ENCODE assay signal across 1 cellular context in genomic region chr6:26224940-26225847, GRCh38.
A peak's percentile ranks its signal among the peaks of the same experiment; 100 is the strongest.
TF ChIP-seq lines count a peak whose summit lies in the region.

No MANE protein-coding gene starts in this region.

TF ChIP-seq in WTC11, 78 proteins besides CTCF, POLR2A, EP300 and RAD21 (continued from another document and continues in another):
- TF ChIP-seq ZMAT4 (CRISPR knock-in tag; IDR thresholded peaks at IDR 0.05), result no peak; the same call in 1 of the 2 replicates
- no peak for TF ChIP-seq ZNF317 (CRISPR knock-in tag; IDR thresholded peaks at IDR 0.05; ENCODE audit: borderline replicate concordance, low read depth)
- TF ChIP-seq ZSCAN18 (CRISPR knock-in tag; IDR thresholded peaks at IDR 0.05), result no peak
- no peak for TF ChIP-seq ZNF423 (CRISPR knock-in tag; IDR thresholded peaks at IDR 0.05)
- TF ChIP-seq MYBL2 (CRISPR knock-in tag; IDR thresholded peaks at IDR 0.05), result peak; percentile 94
- no peak for TF ChIP-seq NR1H2 (CRISPR knock-in tag; IDR thresholded peaks at IDR 0.05)
- no peak for TF ChIP-seq ATF2 (CRISPR knock-in tag; IDR thresholded peaks at IDR 0.05; ENCODE audit: borderline replicate concordance, low read depth)
- TF ChIP-seq NFATC4 (CRISPR knock-in tag; IDR thresholded peaks at IDR 0.05), result peak; percentile 75
- peak; percentile 90 for TF ChIP-seq AR (CRISPR knock-in tag; IDR thresholded peaks at IDR 0.05)
- peak; percentile 87 for TF ChIP-seq ZNF532 (CRISPR knock-in tag; IDR thresholded peaks at IDR 0.05; ENCODE audit: borderline replicate concordance)
- peak; percentile 35; the same call in 1 of the 2 replicates for TF ChIP-seq ZNF263 (CRISPR knock-in tag; IDR thresholded peaks at IDR 0.05; ENCODE audit: low read depth)
- no peak for TF ChIP-seq USF2 (CRISPR knock-in tag; IDR thresholded peaks at IDR 0.05)
- TF ChIP-seq FOXP4 (CRISPR knock-in tag; IDR thresholded peaks at IDR 0.05), result peak; percentile 83
- TF ChIP-seq CBFB (CRISPR knock-in tag; IDR thresholded peaks at IDR 0.05; ENCODE audit: low read depth), result no peak
- no peak for TF ChIP-seq NR3C1 (CRISPR knock-in tag; conservative IDR thresholded peaks at IDR 0.05; ENCODE audit: low read depth)
- TF ChIP-seq ETV6 (CRISPR knock-in tag; IDR thresholded peaks at IDR 0.05), result peak; percentile 82
- 0 out of 2 replicates have a peak, but pooled peaks have one; percentile 43 for TF ChIP-seq NR2C2 (CRISPR knock-in tag; IDR thresholded peaks at IDR 0.05)
- TF ChIP-seq PRRX2 (CRISPR knock-in tag; IDR thresholded peaks at IDR 0.05), result no peak
- peak; percentile 72; the same call in 1 of the 2 replicates for TF ChIP-seq RELA (CRISPR knock-in tag; IDR thresholded peaks at IDR 0.05; ENCODE audit: borderline replicate concordance)
- TF ChIP-seq ESRRA (CRISPR knock-in tag; IDR thresholded peaks at IDR 0.05; ENCODE audit: borderline replicate concordance), result peak; percentile 42; the same call in 1 of the 2 replicates
- TF ChIP-seq MLX (CRISPR knock-in tag; IDR thresholded peaks at IDR 0.05), result no peak
- TF ChIP-seq PRDM15 (CRISPR knock-in tag; IDR thresholded peaks at IDR 0.05), result no peak
- TF ChIP-seq NFYB (CRISPR knock-in tag; conservative IDR thresholded peaks at IDR 0.05; ENCODE audit: low read depth), result peak; percentile 58
- TF ChIP-seq ZNF232 (CRISPR knock-in tag; IDR thresholded peaks at IDR 0.05), result 0 out of 2 replicates have a peak, but pooled peaks have one; percentile 39
- TF ChIP-seq ZBTB21 (CRISPR knock-in tag; IDR thresholded peaks at IDR 0.05; ENCODE audit: borderline replicate concordance), result no peak
- TF ChIP-seq TCF7 (CRISPR knock-in tag; IDR thresholded peaks at IDR 0.05; ENCODE audit: low read depth), result 0 out of 2 replicates have a peak, but pooled peaks have one; percentile 15
- 0 out of 2 replicates have a peak, but pooled peaks have one; percentile 65 for TF ChIP-seq E2F5 (CRISPR knock-in tag; IDR thresholded peaks at IDR 0.05)
- TF ChIP-seq ATF6 (CRISPR knock-in tag; IDR thresholded peaks at IDR 0.05), result no peak
- 0 out of 2 replicates have a peak, but pooled peaks have one; percentile 26 for TF ChIP-seq ATF1 (CRISPR knock-in tag; IDR thresholded peaks at IDR 0.05)
- TF ChIP-seq ZBTB43 (CRISPR knock-in tag; IDR thresholded peaks at IDR 0.05), result no peak; the same call in 1 of the 2 replicates
